9 cellular contexts compared by ENCODE assay signal in genomic region chr19:30103981-30104380, GRCh38.
"Had no signal": no experiment of that assay in that cellular context is flagged by ENCODE, and none has a peak within 500 bp of the region (broad histone marks: within the 10 kb centered on the region; RNA-seq: fewer than 3 reads in every experiment).

No MANE protein-coding gene starts in this region.

- H2AFZ ChIP-seq: GM23248 had no signal

- H3K9ac ChIP-seq: GM23248 had no signal

- H3K36me3 ChIP-seq: HAP-1 had no signal

- H3K4me1 ChIP-seq: HAP-1 had no signal

- H3K27ac ChIP-seq: GM23248 had no signal

- DNase-seq: GM23248, GOT3, H7, HFFc6, IMR-90 had no signal

- H3K9me3 ChIP-seq: HAP-1 had no signal

- ATAC-seq: HCT116, K562 had no signal

- H3K4me3 ChIP-seq: GM23248, HAP-1, K562 had no signal

- FAIRE-seq: HTR-8/SVneo, K562 had no signal
